In genomic region chr9:127812936-127813675, GRCh38 we compare ENCODE assay signal across 15 cellular contexts. TPM values are rescaled to one million over a fixed set of nuclear protein-coding genes. Genes with fewer than 3 reads are reported as not detected.
DNase-seq lines count a peak whose midpoint lies in the region; ATAC-seq and TF ChIP-seq lines count a peak whose summit lies in the region.
"Had no signal": no experiment of that assay in that cellular context is flagged by ENCODE, and none has a peak within 500 bp of the region (broad histone marks: within the 10 kb centered on the region; RNA-seq: fewer than 3 reads in every experiment).

No MANE protein-coding gene starts in this region.

- POLR2A ChIA-PET in RWPE1 (lab: Yijun Ruan, JAX; ENCODE audit: low non-redundant PET), result interaction anchor here (0.6 to 1.1 kb wide), 2 partner anchors 10 to 20 kb away, joined by 4 to 9 read pairs; partner anchors contain the start of gene FPGS
- POLR2A ChIA-PET in PC-3 (lab: Charles Lee; ENCODE audit: unreplicated experiment), result no interaction called here

- intact Hi-C loops in heart left ventricle (cut with DNase I) (no loop called here), left cardiac atrium (cut with DNase I) (no loop called here), ovary (cut with DNase I) (no loop called here), PC-3 (cut with micrococcal nuclease) (no loop called here)

- peaks cover 0 to 38% (median 4%) of the 10 kb centered on the region in 12 donors for H3K4me1 ChIP-seq in heart left ventricle
- H3K4me1 ChIP-seq in right atrium auricular region, result peaks cover 0 to 28% of the 10 kb centered on the region in 2 donors
- H3K4me1 ChIP-seq in ovary (ENCODE audit: insufficient read depth), result peaks cover 7% of the 10 kb centered on the region
- no peaks in the 10 kb centered on the region for H3K4me1 ChIP-seq in PC-3 (ENCODE audit: insufficient read depth, low read length)

- CTCF ChIA-PET in RWPE1 (lab: Yijun Ruan, JAX) (interaction anchor here (0.6 to 0.8 kb wide), 2 partner anchors 344 to 852 kb away, joined by 3 read pairs; no protein-coding TSS in a partner anchor), PC-3 (lab: Charles Lee) (no interaction called here)

- H3K9ac ChIP-seq in PC-3 (ENCODE audit: low read length), result no peak overlapping the region

- no peak for TF ChIP-seq CTCF in heart left ventricle (IDR thresholded peaks at IDR 0.05)
- TF ChIP-seq CTCF in right atrium auricular region (IDR thresholded peaks at IDR 0.05), result no peak
- TF ChIP-seq CTCF in RWPE1 (conservative IDR thresholded peaks at IDR 0.05; ENCODE audit: low read depth), result no peak
- no peak for TF ChIP-seq CTCF in ovary (IDR thresholded peaks at IDR 0.05)
- no peak for TF ChIP-seq CTCF in PC-3 (conservative IDR thresholded peaks at IDR 0.05; ENCODE audit: low read depth, low read length)

- H3K9me2 ChIP-seq in PC-3 (replicated peaks; ENCODE audit: low read length), result no peaks in the 10 kb centered on the region

- no peaks in the 10 kb centered on the region for H3K27me3 ChIP-seq in heart left ventricle
- H3K27me3 ChIP-seq in right atrium auricular region, result no peaks in the 10 kb centered on the region
- no peaks in the 10 kb centered on the region for H3K27me3 ChIP-seq in ovary
- H3K27me3 ChIP-seq in PC-3 (ENCODE audit: low read length), result no peaks in the 10 kb centered on the region

- H4K20me1 ChIP-seq in PC-3 (ENCODE audit: low read length), result no peaks in the 10 kb centered on the region

- ATAC-seq in heart left ventricle (peak in 2 of 4 donors; percentile 1 to 2), left cardiac atrium (no peak), GM18909 (IDR thresholded peaks at IDR 0.05; ENCODE audit: poor library complexity, unreplicated experiment) (no peak), PC-3 (no peak)

- no peaks in the 10 kb centered on the region for H3K9me3 ChIP-seq in heart left ventricle
- H3K9me3 ChIP-seq in right atrium auricular region, result no peaks in the 10 kb centered on the region
- H3K9me3 ChIP-seq in ovary, result no peaks in the 10 kb centered on the region
- no peaks in the 10 kb centered on the region for H3K9me3 ChIP-seq in PC-3 (ENCODE audit: low read length)

- BruUV-seq in PC-3 (replicated peaks; lab: Mats Ljungman, UMichigan), result no TSS peak

- 78 to 87% (median 81%) methylated on average over 17 to 19 of the region's 19 CpGs for WGBS in heart left ventricle, 4 donors
- 78 to 83% (median 82%) methylated on average over 17 to 19 of the region's 19 CpGs for WGBS in ovary, 3 donors

- no peaks in the 10 kb centered on the region for H3F3A ChIP-seq in PC-3 (ENCODE audit: low read length, unreplicated experiment)

- no peaks in the 10 kb centered on the region for H3K79me2 ChIP-seq in PC-3 (ENCODE audit: low read length)

- TF ChIP-seq POLR2A in heart left ventricle (IDR thresholded peaks at IDR 0.05), result no peak
- no peak for TF ChIP-seq POLR2A in ovary (IDR thresholded peaks at IDR 0.05)

- DNase-seq in heart left ventricle (no peak), right atrium auricular region (ENCODE audit: low spot score) (no peak), RWPE1 (ENCODE audit: low spot score) (no peak), left cardiac atrium (peak; percentile 39), ovary (peak in 3 of 5 donors; percentile 24 to 42 (median 41)), PC-3 (no peak)
- no peak for DNase-seq in stimulated activated naive CD4-positive, alpha-beta T cell treated with Interleukin-2 at 50 U/mL for 16 hours (lab: John Stamatoyannopoulos, UW)
- DNase-seq: DMS 273 treated with DMSO at 0.1 percent for 48 hours, GDM1, NCI-H1105 treated with DMSO at 0.1 percent for 48 hours, NCI-H1694 treated with DMSO at 0.1 percent for 48 hours, NCI-H226, NCI-H526 had no signal

- peak overlapping the region in 7 of 12 donors; percentile 4 to 52 (median 34) for H3K27ac ChIP-seq in heart left ventricle
- no peak overlapping the region for H3K27ac ChIP-seq in right atrium auricular region
- peak overlapping the region; percentile 68 for H3K27ac ChIP-seq in RWPE1
- peak overlapping the region in 1 of 2 donors; percentile 29 for H3K27ac ChIP-seq in ovary
- H3K27ac ChIP-seq in PC-3 (ENCODE audit: low read length), result no peak overlapping the region

- no peak for TF ChIP-seq EP300 in ovary (IDR thresholded peaks at IDR 0.05)

- H3K4me3 ChIP-seq in heart left ventricle (no peak overlapping the region), right atrium auricular region (no peak overlapping the region), ovary (no peak overlapping the region), PC-3 (ENCODE audit: low read length) (no peak overlapping the region)

- H3K4me2 ChIP-seq in PC-3 (ENCODE audit: low read length), result no peak overlapping the region

- H2AFZ ChIP-seq in PC-3 (ENCODE audit: low read length), result no peak overlapping the region

- H3K36me3 ChIP-seq in heart left ventricle (peaks cover 0 to 93% (median 88%) of the 10 kb centered on the region in 9 donors), right atrium auricular region (peaks cover 65% of the 10 kb centered on the region), ovary (no peaks in the 10 kb centered on the region), PC-3 (ENCODE audit: low read depth, low read length) (peaks cover 10% of the 10 kb centered on the region; the same call in 1 of the 2 replicates)

RNA-seq across cellular contexts. Expression of gene FPGS, which starts 10.4 kb away (rescaled TPM):
- 10 to 100 TPM; 39.9 to 55.1 (median 41.5) TPM for total RNA-seq in heart left ventricle
- polyA plus RNA-seq in heart left ventricle, result 10 to 100 TPM; 36.8 to 50.1 TPM
- 10 to 100 TPM; 43.9 to 47.0 TPM for total RNA-seq in right atrium auricular region
- total RNA-seq in left cardiac atrium, result 10 to 100 TPM; 40.4 to 59.5 TPM
- total RNA-seq in ovary, result 100 to 1,000 TPM; 111 to 209 (median 158) TPM
- polyA plus RNA-seq in ovary, result 100 to 1,000 TPM in 1 of 2 donors, 10 to 100 TPM in 1; 18.9 to 108 TPM
- total RNA-seq in PC-3 (2014; rRNA removed), result 78.5 and 133 TPM in 2 replicates

RNA-seq across cellular contexts. Expression of gene CDK9, which starts 27.3 kb away (rescaled TPM):
- total RNA-seq in heart left ventricle (10 to 100 TPM; 35.6 to 60.3 (median 47.8) TPM), right atrium auricular region (10 to 100 TPM; 37.2 to 53.3 TPM), left cardiac atrium (10 to 100 TPM; 58.3 to 64.2 TPM), ovary (100 to 1,000 TPM in 6 of 7 donors, 10 to 100 TPM in 1; 88.7 to 209 (median 130) TPM), PC-3 (2014; rRNA removed) (37.3 and 39.2 TPM in 2 replicates)
- polyA plus RNA-seq in heart left ventricle (10 to 100 TPM; 26.2 to 30.4 TPM), ovary (10 to 100 TPM; 71.7 to 98.9 TPM)

RNA-seq across cellular contexts. Expression of gene SH2D3C, which starts 34.6 kb away (rescaled TPM):
- total RNA-seq in heart left ventricle (10 to 100 TPM; 13.7 to 38.9 (median 16.9) TPM), right atrium auricular region (10 to 100 TPM; 11.5 to 16.5 TPM), left cardiac atrium (10 to 100 TPM; 18.4 to 21.5 TPM), ovary (10 to 100 TPM in 2 of 7 donors, 1 to 10 TPM in 5; 2.8 to 17.0 (median 4.6) TPM), PC-3 (2014; rRNA removed) (0.26 and 1.0 TPM in 2 replicates)
- polyA plus RNA-seq in heart left ventricle (10 to 100 TPM; 21.1 to 24.8 TPM), ovary (1 to 10 TPM; 1.9 to 9.2 TPM)

RNA-seq across cellular contexts. Expression of gene ENG, which starts 41.4 kb away (rescaled TPM):
- 100 to 1,000 TPM; 116 to 252 (median 133) TPM for total RNA-seq in heart left ventricle
- polyA plus RNA-seq in heart left ventricle, result 100 to 1,000 TPM; 156 to 245 TPM
- 100 to 1,000 TPM; 142 to 511 TPM for total RNA-seq in right atrium auricular region
- total RNA-seq in left cardiac atrium, result 100 to 1,000 TPM; 132 to 392 TPM
- 100 to 1,000 TPM in 5 of 7 donors, 10 to 100 TPM in 2; 59.7 to 298 (median 217) TPM for total RNA-seq in ovary
- 100 to 1,000 TPM in 1 of 2 donors, 10 to 100 TPM in 1; 54.7 to 191 TPM for polyA plus RNA-seq in ovary
- total RNA-seq in PC-3 (2014; rRNA removed), result 1.1 and 1.2 TPM in 2 replicates
- total RNA-seq: OCI-LY7 had no signal

Comparison
In these comparisons a context has a peak if more than half of its experiments do, and no peak if none do; other contexts are left out.
1. DNase-seq: peak in left cardiac atrium (single experiment) and ovary (3 of 5); none in heart left ventricle (0 of 5), right atrium auricular region (single experiment), RWPE1 (single experiment), stimulated activated naive CD4-positive, alpha-beta T cell treated with Interleukin-2 at 50 U/mL for 16 hours (single experiment) and PC-3 (single experiment).
2. H3K27ac ChIP-seq: peak in heart left ventricle (7 of 12) and RWPE1 (single experiment); none in right atrium auricular region (0 of 2) and PC-3 (single experiment).